8 cellular contexts compared by ENCODE assay signal in the genomic region with DNA sequence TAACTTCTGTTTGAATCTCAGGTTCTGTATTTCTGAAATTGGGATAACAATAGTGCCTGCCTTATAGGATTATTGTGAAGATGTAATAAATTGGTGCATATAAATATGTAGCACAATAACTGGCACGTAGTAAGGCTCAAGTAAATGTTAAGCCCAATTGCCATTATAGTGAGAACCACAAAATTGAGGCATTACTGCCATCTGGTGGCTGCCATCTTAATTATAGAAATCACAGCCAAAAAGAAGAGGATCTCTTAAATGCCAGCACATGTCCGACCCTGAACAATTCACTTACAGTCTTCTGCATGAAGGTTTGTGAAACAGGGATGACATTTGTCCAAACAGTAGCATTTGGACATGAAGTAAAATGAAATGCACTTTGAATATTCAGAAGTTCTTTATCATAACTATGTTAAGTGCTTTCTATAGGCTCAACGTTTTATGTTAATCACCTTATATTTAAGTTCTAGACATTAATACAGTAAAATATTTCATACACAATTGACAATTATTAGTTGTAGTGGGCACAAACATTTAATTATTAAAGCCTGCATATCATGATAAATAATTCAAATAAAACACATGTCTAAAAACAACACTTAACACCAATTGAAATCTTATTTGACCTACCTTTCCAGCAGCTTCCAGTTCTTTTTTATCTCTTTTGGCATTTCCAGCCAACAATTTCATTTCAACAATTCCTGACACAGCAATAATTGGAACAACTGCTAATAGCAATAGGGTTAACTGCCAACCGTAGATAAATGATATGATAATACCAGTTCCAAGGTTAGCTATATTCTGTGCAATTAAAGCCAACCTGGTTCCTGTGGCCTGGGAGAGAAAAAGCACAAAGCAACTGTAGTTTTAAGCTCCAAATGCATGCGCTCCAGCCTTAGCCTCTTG. TPM values are rescaled to one million over a fixed set of nuclear protein-coding genes. Genes with fewer than 3 reads are reported as not detected.
DNase-seq lines count a peak whose midpoint lies in the region; ATAC-seq and TF ChIP-seq lines count a peak whose summit lies in the region.

No MANE protein-coding gene starts in this region.

- H3K36me3 ChIP-seq in lower lobe of right lung, result no peaks in the 10 kb centered on the region

- POLR2A ChIA-PET in AG04449 (lab: Yijun Ruan, JAX), result no interaction called here

- ATAC-seq in GM18861 (IDR thresholded peaks at IDR 0.05; ENCODE audit: unreplicated experiment), result peak; percentile 74
- peak; percentile 86 for ATAC-seq in HG03175 (IDR thresholded peaks at IDR 0.05; ENCODE audit: unreplicated experiment)
- peak; percentile 47 to 70 for ATAC-seq in lower lobe of right lung

- H3K4me1 ChIP-seq in lower lobe of right lung, result no peaks in the 10 kb centered on the region

- intact Hi-C loops in lower lobe of right lung (cut with DNase I), result loop anchor here (5.0 kb wide), 1 partner anchor 105 kb away; no protein-coding TSS in a partner anchor

- CTCF ChIA-PET in AG04449 (lab: Yijun Ruan, JAX), result interaction anchor here (0.5 to 19.3 kb wide), 30 partner anchors 7 to 490 kb away, joined by 3 to 488 read pairs (median 5); partner anchors contain the start of genes CROT and TMEM243

- no peak overlapping the region for H3K4me3 ChIP-seq in AG04449 (ENCODE audit: low read depth, low read length)
- H3K4me3 ChIP-seq in coronary artery, result no peak overlapping the region
- no peak overlapping the region for H3K4me3 ChIP-seq in lower lobe of right lung

- TF ChIP-seq CTCF in AG04449 (IDR thresholded peaks at IDR 0.05; ENCODE audit: insufficient read depth, low read length, missing control alignments) (peak; percentile 40), coronary artery (IDR thresholded peaks at IDR 0.05) (peak; percentile 54), lower lobe of right lung (IDR thresholded peaks at IDR 0.05) (peak; percentile 60)

- H3K27me3 ChIP-seq in lower lobe of right lung (ENCODE audit: low read depth), result no peaks in the 10 kb centered on the region

- no peak overlapping the region for H3K27ac ChIP-seq in coronary artery
- H3K27ac ChIP-seq in lower lobe of right lung, result no peak overlapping the region

- DNase-seq in AG04449 (ENCODE audit: low read depth, low spot score), result peak; percentile 10
- DNase-seq in NCI-H524 (lab: John Stamatoyannopoulos, UW), result peak; percentile 39 to 77
- DNase-seq in activated CD4-positive, alpha-beta T cell treated with anti-CD3 and anti-CD28 coated beads for 48 hours, result peak; percentile 73
- no peak for DNase-seq in coronary artery (ENCODE audit: low spot score)
- DNase-seq in lower lobe of right lung, result no peak
- DNase-seq in stimulated activated CD8-positive, alpha-beta memory T cell treated with anti-CD3 and anti-CD28 coated beads, Interleukin-4, amount 100 ng/mL, for 1 hour (ENCODE audit: low read depth in 2 of 2, low spot score in 1 of 2), result peak; percentile 18 to 53

- no peaks in the 10 kb centered on the region for H3K9me3 ChIP-seq in lower lobe of right lung

RNA-seq across cellular contexts. Expression of gene ABCB4, which starts 58.5 kb away (rescaled TPM):
- not detected for total RNA-seq in lower lobe of right lung

Comparison
In these comparisons a context has a peak if more than half of its experiments do, and no peak if none do; other contexts are left out.
1. DNase-seq: peak in AG04449 (single experiment), NCI-H524 (2 of 2), activated CD4-positive, alpha-beta T cell treated with anti-CD3 and anti-CD28 coated beads for 48 hours (single experiment) and stimulated activated CD8-positive, alpha-beta memory T cell treated with anti-CD3 and anti-CD28 coated beads, Interleukin-4, amount 100 ng/mL, for 1 hour (2 of 2); none in coronary artery (single experiment) and lower lobe of right lung (single experiment).
2. Peak in every context shown above with its lines, with median percentiles within 50 percentile points of each other: CTCF ChIP-seq and ATAC-seq.